Comparison of ENCODE assay signal across 16 cellular contexts in the genomic region with DNA sequence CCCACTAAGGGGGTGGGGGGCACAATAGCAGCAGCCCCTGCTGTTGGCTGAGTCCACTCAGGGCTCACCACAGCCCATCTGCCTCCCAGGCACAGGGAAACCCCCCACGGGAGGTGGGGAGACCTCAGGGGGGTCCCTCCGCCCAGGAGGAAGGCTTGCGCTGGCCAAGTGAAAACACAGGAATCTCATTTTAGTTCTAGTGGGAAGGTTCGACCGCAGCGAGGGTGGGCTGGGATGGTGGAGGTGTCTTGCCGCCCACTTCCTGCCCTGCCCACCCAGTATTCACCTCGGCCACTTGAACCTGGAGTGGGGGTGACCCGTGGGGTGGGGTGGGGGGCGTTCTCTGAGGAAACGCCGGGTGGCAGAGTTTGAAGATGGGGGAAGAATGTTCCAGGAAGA. TPM values are rescaled to one million over a fixed set of nuclear protein-coding genes. Genes with fewer than 3 reads are reported as not detected.
"Had no signal": no experiment of that assay in that cellular context is flagged by ENCODE, and none has a peak within 500 bp of the region (broad histone marks: within the 10 kb centered on the region; RNA-seq: fewer than 3 reads in every experiment).

No MANE protein-coding gene starts in this region.

- H3K9me3 Mint-ChIP-seq: effector memory CD8-positive, alpha-beta T cell; neural crest cell; stimulated activated naive CD8-positive, alpha-beta T cell treated with anti-CD3 and anti-CD28 coated beads, Interleukin-15, amount 100 ng/mL, for 72 hours had no signal

- H3K36me3 Mint-ChIP-seq: activated naive CD8-positive, alpha-beta T cell treated with anti-CD3 and anti-CD28 coated beads, Interleukin-2, amount 10 ng/mL, durations not matched to agents 7 days and 5 days; memory B cell had no signal

- H3K36me3 ChIP-seq: ovary had no signal

- H3K27me3 ChIP-seq: ovary, testis had no signal

- DNase-seq: activated CD4-positive, alpha-beta T cell treated with anti-CD3 and anti-CD28 coated beads, Interleukin-2, amount 50 U/mL, for 4 hours; activated naive CD8-positive, alpha-beta T cell treated with anti-CD3 and anti-CD28 coated beads, Interleukin-2, amount 10 ng/mL, durations not matched to agents 7 days and 5 days; activated T-cell treated with anti-CD3 and anti-CD28 coated beads for 4 hours; amygdala; effector memory CD8-positive, alpha-beta T cell; mucosa of descending colon; naive B cell; ovary; psoas muscle; stimulated activated CD4-positive, alpha-beta T cell treated with anti-CD3 and anti-CD28 coated beads, Interleukin-4, amount 100 ng/mL, for 1 hour; stimulated activated naive CD8-positive, alpha-beta T cell treated with anti-CD3 and anti-CD28 coated beads, Interleukin-15, amount 100 ng/mL, for 72 hours; SW 1271; testis had no signal

- H3K4me2 ChIP-seq: smooth muscle cell had no signal

- H3K4me1 Mint-ChIP-seq: memory B cell, naive B cell, neural crest cell had no signal

- H3K27ac Mint-ChIP-seq: activated naive CD8-positive, alpha-beta T cell treated with anti-CD3 and anti-CD28 coated beads, Interleukin-2, amount 10 ng/mL, durations not matched to agents 7 days and 5 days; effector memory CD8-positive, alpha-beta T cell; memory B cell; naive B cell; stimulated activated naive CD8-positive, alpha-beta T cell treated with anti-CD3 and anti-CD28 coated beads, Interleukin-15, amount 100 ng/mL, for 72 hours had no signal

- H3K9me3 ChIP-seq: mucosa of descending colon, ovary, testis had no signal

- H3K4me3 ChIP-seq: mucosa of descending colon, ovary, psoas muscle, smooth muscle cell, testis had no signal

- H3K27ac ChIP-seq: ovary, psoas muscle, testis had no signal

- ATAC-seq: effector memory CD8-positive, alpha-beta T cell; psoas muscle had no signal

- H3K4me3 Mint-ChIP-seq: activated naive CD8-positive, alpha-beta T cell treated with anti-CD3 and anti-CD28 coated beads, Interleukin-2, amount 10 ng/mL, durations not matched to agents 7 days and 5 days; effector memory CD8-positive, alpha-beta T cell; memory B cell; naive B cell; neural crest cell; stimulated activated naive CD8-positive, alpha-beta T cell treated with anti-CD3 and anti-CD28 coated beads, Interleukin-15, amount 100 ng/mL, for 72 hours had no signal

RNA-seq across cellular contexts. Expression of gene BOK, which starts 6.9 kb away (rescaled TPM):
- total RNA-seq: activated naive CD8-positive, alpha-beta T cell treated with anti-CD3 and anti-CD28 coated beads, Interleukin-2, amount 10 ng/mL, durations not matched to agents 7 days and 5 days had no signal
